Comparison of ENCODE assay signal across 19 cellular contexts in the genomic region with DNA sequence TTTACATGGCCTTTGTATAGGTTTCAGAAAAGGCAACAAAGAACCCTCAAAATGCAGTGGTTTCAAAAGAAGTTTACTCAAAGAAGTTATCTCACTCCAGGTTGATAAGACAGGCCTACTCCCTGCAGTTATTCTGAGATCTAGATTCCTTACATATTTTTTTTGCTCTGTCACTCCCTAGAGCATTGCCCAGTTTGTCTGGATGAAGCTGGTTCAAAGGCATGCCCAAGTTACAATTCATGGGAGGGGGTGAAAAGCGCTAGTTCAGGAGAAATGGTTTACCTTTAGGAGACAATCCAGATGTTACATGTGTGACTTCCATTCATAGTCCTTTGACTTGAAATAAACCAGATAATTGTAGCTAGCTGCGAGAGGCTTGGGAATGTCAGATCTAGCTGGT.
"Had no signal": no experiment of that assay in that cellular context is flagged by ENCODE, and none has a peak within 500 bp of the region (broad histone marks: within the 10 kb centered on the region; RNA-seq: fewer than 3 reads in every experiment).

No MANE protein-coding gene starts in this region.

- H3K4me1 Mint-ChIP-seq: activated CD4-positive, alpha-beta memory T cell treated with anti-CD3 and anti-CD28 coated beads, Interleukin-2, amount 10 ng/mL, durations not matched to agents 7 days and 5 days; naive thymus-derived CD8-positive, alpha-beta T cell had no signal

- H3K4me1 ChIP-seq: esophagus muscularis mucosa, lower lobe of right lung, prostate gland, suprapubic skin, upper lobe of left lung had no signal

- H3K27ac Mint-ChIP-seq: activated CD4-positive, alpha-beta memory T cell treated with anti-CD3 and anti-CD28 coated beads, Interleukin-2, amount 10 ng/mL, durations not matched to agents 7 days and 5 days; activated naive CD8-positive, alpha-beta T cell; naive thymus-derived CD8-positive, alpha-beta T cell had no signal

- DNase-seq: activated CD4-positive, alpha-beta memory T cell treated with anti-CD3 and anti-CD28 coated beads, Interleukin-2, amount 10 ng/mL, durations not matched to agents 7 days and 5 days; activated gamma-delta T cell; activated T-cell treated with anti-CD3 and anti-CD28 coated beads, Interleukin-2, amount 50 U/mL, for 48 hours; head of caudate nucleus; kidney; lower lobe of right lung; mucosa of descending colon; naive thymus-derived CD8-positive, alpha-beta T cell; sigmoid colon; stimulated activated CD4-positive, alpha-beta T cell treated with anti-CD3 and anti-CD28 coated beads, Interleukin-2, amount 100 ng/mL, for 48 hours; stimulated activated naive CD8-positive, alpha-beta T cell treated with anti-CD3 and anti-CD28 coated beads, Interleukin-15, Interleukin-2, amounts not matched to agents 100 U/mL and 50 U/mL, for 24 hours; T-helper 9 cell; upper lobe of left lung had no signal

- H3K36me3 Mint-ChIP-seq: activated naive CD8-positive, alpha-beta T cell; naive thymus-derived CD8-positive, alpha-beta T cell had no signal

- H3K27ac ChIP-seq: esophagus muscularis mucosa, foreskin keratinocyte, lower lobe of right lung, neutrophil, prostate gland, sigmoid colon, suprapubic skin, upper lobe of left lung had no signal

- H3K36me3 ChIP-seq: esophagus muscularis mucosa, lower lobe of right lung, neutrophil, prostate gland, sigmoid colon, suprapubic skin, upper lobe of left lung had no signal

- H3K4me3 ChIP-seq: esophagus muscularis mucosa, lower lobe of right lung, mucosa of descending colon, prostate gland, sigmoid colon, suprapubic skin, upper lobe of left lung had no signal

- H3K9me3 ChIP-seq: esophagus muscularis mucosa, lower lobe of right lung, mucosa of descending colon, neutrophil, prostate gland, sigmoid colon, suprapubic skin, upper lobe of left lung had no signal

- H3K9me3 Mint-ChIP-seq: activated CD4-positive, alpha-beta memory T cell treated with anti-CD3 and anti-CD28 coated beads, Interleukin-2, amount 10 ng/mL, durations not matched to agents 7 days and 5 days had no signal

- H3K27me3 ChIP-seq: esophagus muscularis mucosa, neutrophil, sigmoid colon, suprapubic skin, upper lobe of left lung had no signal

- H3K4me3 Mint-ChIP-seq: activated CD4-positive, alpha-beta memory T cell treated with anti-CD3 and anti-CD28 coated beads, Interleukin-2, amount 10 ng/mL, durations not matched to agents 7 days and 5 days; activated naive CD8-positive, alpha-beta T cell; naive thymus-derived CD8-positive, alpha-beta T cell had no signal

- H3K27me3 Mint-ChIP-seq: activated CD4-positive, alpha-beta memory T cell treated with anti-CD3 and anti-CD28 coated beads, Interleukin-2, amount 10 ng/mL, durations not matched to agents 7 days and 5 days had no signal
